In the genomic region with DNA sequence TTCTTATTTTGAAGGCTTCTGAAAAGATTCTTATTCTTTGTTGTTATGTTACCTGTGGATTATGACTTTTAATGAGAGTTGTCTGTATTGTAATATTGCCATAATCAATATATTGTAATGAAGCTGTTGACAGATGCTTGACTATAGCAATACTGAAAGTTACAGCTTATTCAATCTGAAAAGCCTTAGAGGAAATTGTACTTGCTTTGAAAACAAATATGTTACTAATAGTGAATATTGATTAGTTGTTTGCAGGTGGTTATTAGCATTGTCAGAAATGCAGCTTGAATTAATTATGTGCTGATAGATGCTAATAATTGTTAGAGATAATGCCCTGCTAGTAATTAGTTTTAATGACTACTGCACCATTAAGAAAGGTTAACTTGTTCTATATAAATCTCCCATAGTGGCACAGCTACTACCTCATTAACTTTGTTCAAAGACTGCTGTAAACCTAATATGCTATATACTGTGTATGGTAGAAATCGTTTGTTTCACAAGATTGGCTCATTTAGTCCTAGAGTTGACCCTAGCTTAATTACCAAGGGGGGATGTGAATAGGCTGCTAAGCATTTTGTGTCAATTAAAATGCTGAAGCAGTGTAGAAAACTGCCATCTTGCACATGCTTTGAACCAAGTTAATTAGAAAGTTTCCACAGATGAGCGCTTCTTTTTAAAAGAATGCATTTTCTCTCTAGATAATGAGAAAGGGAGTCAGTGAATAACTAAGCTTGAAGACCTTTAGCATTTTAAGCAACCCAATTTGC, we compare ENCODE assay signal across 14 cellular contexts.
"Had no signal": no experiment of that assay in that cellular context is flagged by ENCODE, and none has a peak within 500 bp of the region (broad histone marks: within the 10 kb centered on the region; RNA-seq: fewer than 3 reads in every experiment).

No MANE protein-coding gene starts in this region.

- ATAC-seq: activated CD4-positive, alpha-beta T cell treated with anti-CD3 and anti-CD28 coated beads for 36 hours; activated CD8-positive, alpha-beta T cell treated with anti-CD3 and anti-CD28 coated beads for 36 hours; activated T-cell treated with anti-CD3 and anti-CD28 coated beads, Interleukin-2, amount 50 U/mL, for 4 hours; psoas muscle; sciatic nerve had no signal

- H3K27ac Mint-ChIP-seq: activated CD4-positive, alpha-beta T cell treated with anti-CD3 and anti-CD28 coated beads for 36 hours; activated CD8-positive, alpha-beta T cell treated with anti-CD3 and anti-CD28 coated beads for 36 hours; stimulated activated naive CD8-positive, alpha-beta T cell treated with anti-CD3 and anti-CD28 coated beads, Interleukin-15, Interleukin-2, amounts not matched to agents 100 ng/mL and 50 ng/mL, for 24 hours had no signal

- H3K27me3 Mint-ChIP-seq: activated CD4-positive, alpha-beta T cell treated with anti-CD3 and anti-CD28 coated beads for 36 hours; activated CD8-positive, alpha-beta T cell treated with anti-CD3 and anti-CD28 coated beads for 36 hours; activated naive CD4-positive, alpha-beta T cell treated with anti-CD3 and anti-CD28 coated beads, Interleukin-2, amount 50 U/mL, for 24 hours; central memory CD8-positive, alpha-beta T cell; stimulated activated naive CD8-positive, alpha-beta T cell treated with anti-CD3 and anti-CD28 coated beads, Interleukin-15, Interleukin-2, amounts not matched to agents 100 ng/mL and 50 ng/mL, for 24 hours had no signal

- H3K4me3 Mint-ChIP-seq: activated CD4-positive, alpha-beta T cell treated with anti-CD3 and anti-CD28 coated beads for 36 hours; activated CD8-positive, alpha-beta T cell treated with anti-CD3 and anti-CD28 coated beads for 36 hours; activated naive CD4-positive, alpha-beta T cell treated with anti-CD3 and anti-CD28 coated beads, Interleukin-2, amount 50 U/mL, for 24 hours; activated T-cell treated with anti-CD3 and anti-CD28 coated beads, Interleukin-2, amount 50 U/mL, for 4 hours; central memory CD8-positive, alpha-beta T cell; stimulated activated naive CD8-positive, alpha-beta T cell treated with anti-CD3 and anti-CD28 coated beads, Interleukin-15, Interleukin-2, amounts not matched to agents 100 ng/mL and 50 ng/mL, for 24 hours had no signal

- DNase-seq: activated CD4-positive, alpha-beta T cell treated with anti-CD3 and anti-CD28 coated beads for 36 hours; activated CD8-positive, alpha-beta T cell treated with anti-CD3 and anti-CD28 coated beads for 36 hours; activated effector memory CD4-positive, alpha-beta T cell treated with Interleukin-2 at 50 U/mL for 16 hours; activated T-cell treated with anti-CD3 and anti-CD28 coated beads, Interleukin-2, amount 50 U/mL, for 4 hours; cortex of kidney; effector CD8-positive, alpha-beta T cell; esophagus squamous epithelium; mesenchymal stem cell; psoas muscle; upper lobe of left lung had no signal
